ENCODE assay signal across 18 cellular contexts in the genomic region with DNA sequence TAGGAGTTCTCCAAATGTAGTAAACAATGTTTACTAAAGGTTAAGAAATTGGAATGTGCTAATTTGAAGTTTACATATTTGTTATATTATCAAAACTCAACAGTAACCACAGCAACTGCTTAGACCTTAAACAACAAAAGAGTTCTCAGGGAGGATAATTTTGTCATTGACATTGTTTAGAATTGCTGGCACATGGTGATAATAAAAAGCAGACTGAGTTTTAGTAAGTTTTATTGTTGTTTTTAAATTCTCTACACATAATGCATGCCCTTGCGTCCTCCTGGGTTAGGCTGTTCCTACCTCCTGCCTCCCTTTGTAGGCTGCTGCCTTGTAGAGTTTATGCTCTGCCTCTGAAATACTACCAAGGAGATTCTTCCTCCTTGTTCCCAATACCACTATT. TPM values are rescaled to one million over a fixed set of nuclear protein-coding genes. Genes with fewer than 3 reads are reported as not detected.
A peak's percentile ranks its signal among the peaks of the same experiment; 100 is the strongest.
DNase-seq lines count a peak whose midpoint lies in the region; TF ChIP-seq lines count a peak whose summit lies in the region.
"Had no signal": no experiment of that assay in that cellular context is flagged by ENCODE, and none has a peak within 500 bp of the region (broad histone marks: within the 10 kb centered on the region; RNA-seq: fewer than 3 reads in every experiment).

No MANE protein-coding gene starts in this region.

- no peak overlapping the region for H2AFZ ChIP-seq in GM23248

- peak overlapping the region; percentile 96 for H3K27ac ChIP-seq in GM23248
- peak overlapping the region; percentile 75 to 81 for H3K27ac ChIP-seq in tibial artery
- H3K27ac ChIP-seq: BLaER1 treated with 17β-estradiol and CSF1 and Interleukin-3, amounts not matched to agents 10 nM and 100 nM; HL-60; psoas muscle had no signal

- H3F3A ChIP-seq in GM23248 (ENCODE audit: insufficient read depth): peaks cover 94% of the 10 kb centered on the region

- H3K9ac ChIP-seq in GM23248: peak overlapping the region; percentile 58
- H3K9ac ChIP-seq: BLaER1 treated with 17β-estradiol and CSF1 and Interleukin-3, amounts not matched to agents 10 nM and 100 nM had no signal

- peak; percentile 60 for DNase-seq in GM23248
- peak; percentile 59 for DNase-seq in choroid plexus epithelial cell (ENCODE audit: low read depth)
- peak; percentile 57 for DNase-seq in iris pigment epithelial cell (ENCODE audit: low read depth)
- no peak for DNase-seq in tibial artery
- no peak for DNase-seq in NCI-H774 (lab: John Stamatoyannopoulos, UW)
- DNase-seq in superior temporal gyrus (ENCODE audit: extremely low spot score): no peak
- DNase-seq in MV-4-11 (lab: John Stamatoyannopoulos, UW): no peak
- DNase-seq: Calu3; NCI-H1436; psoas muscle; small intestine; stimulated activated naive CD4-positive, alpha-beta T cell; upper lobe of left lung had no signal

- H3K9me2 ChIP-seq in GM23248 (ENCODE audit: insufficient read depth): no peaks in the 10 kb centered on the region

- H4K20me1 ChIP-seq in GM23248 (ENCODE audit: insufficient read depth): no peaks in the 10 kb centered on the region
- H4K20me1 ChIP-seq: BLaER1 treated with 17β-estradiol and CSF1 and Interleukin-3, amounts not matched to agents 10 nM and 100 nM had no signal

- H3K27me3 ChIP-seq in GM23248 (replicated peaks; ENCODE audit: insufficient read depth): no peaks in the 10 kb centered on the region
- no peaks in the 10 kb centered on the region for H3K27me3 ChIP-seq in tibial artery
- H3K27me3 ChIP-seq: BLaER1 treated with 17β-estradiol and CSF1 and Interleukin-3, amounts not matched to agents 10 nM and 100 nM; upper lobe of left lung had no signal

- H3K79me2 ChIP-seq in GM23248 (ENCODE audit: insufficient read depth): peaks cover 64% of the 10 kb centered on the region

- in situ Hi-C loops in GM23248 (cut with MboI): no loop called here

- H3K36me3 ChIP-seq in GM23248 (ENCODE audit: low read depth): peaks cover 8% of the 10 kb centered on the region; the same call in 1 of the 2 replicates
- no peaks in the 10 kb centered on the region for H3K36me3 ChIP-seq in tibial artery
- H3K36me3 ChIP-seq: BLaER1 treated with 17β-estradiol and CSF1 and Interleukin-3, amounts not matched to agents 10 nM and 100 nM; upper lobe of left lung had no signal

- TF ChIP-seq CTCF in choroid plexus epithelial cell (conservative IDR thresholded peaks at IDR 0.05; ENCODE audit: low read depth, low read length): no peak
- TF ChIP-seq CTCF in tibial artery (IDR thresholded peaks at IDR 0.05): no peak

- H3K4me1 ChIP-seq in GM23248 (ENCODE audit: insufficient read depth): peaks cover 75% of the 10 kb centered on the region
- peaks cover 0 to 67% (median 30%) of the 10 kb centered on the region in 4 donors for H3K4me1 ChIP-seq in tibial artery
- H3K4me1 ChIP-seq: BLaER1 treated with 17β-estradiol and CSF1 and Interleukin-3, amounts not matched to agents 10 nM and 100 nM had no signal

- WGBS in GM23248 (ENCODE audit: low coverage in 1 of 2, low lambda C conversion rate in 2 of 2, missing lambda C conversion rate in 2 of 2), 2 experiments: 48 to 82% methylated on average over 1 of the region's 1 CpG

- H3K9me3 ChIP-seq in GM23248 (ENCODE audit: low read depth): no peaks in the 10 kb centered on the region
- no peaks in the 10 kb centered on the region for H3K9me3 ChIP-seq in tibial artery
- H3K9me3 ChIP-seq: psoas muscle, upper lobe of left lung had no signal

- H3K4me3 ChIP-seq in GM23248 (no peak overlapping the region), choroid plexus epithelial cell (ENCODE audit: low read depth, low read length) (no peak overlapping the region), tibial artery (no peak overlapping the region)
- H3K4me3 ChIP-seq: BLaER1 treated with 17β-estradiol and CSF1 and Interleukin-3, amounts not matched to agents 10 nM and 100 nM; coronary artery; psoas muscle; upper lobe of left lung had no signal

- intact Hi-C loops in tibial artery (cut with DNase I; ENCODE audit: low total_unique reads): no loop called here

- H3K4me2 ChIP-seq in GM23248 (ENCODE audit: unreplicated experiment): peak overlapping the region; percentile 54
- H3K4me2 ChIP-seq: BLaER1 treated with 17β-estradiol and CSF1 and Interleukin-3, amounts not matched to agents 10 nM and 100 nM had no signal

RNA-seq across cellular contexts. Expression of a gene that starts 28.7 kb away (rescaled TPM):
- 429 and 440 TPM in 2 replicates for total RNA-seq in GM23248 (2014; rRNA removed; shearing (Covaris generic))
- polyA plus RNA-seq in GM23248 (2016; fragmentation: Nextera tagmentation; extraction: Ambion mirVana): 331 and 339 TPM in 2 replicates
- total RNA-seq: activated CD8-positive, alpha-beta memory T cell treated with anti-CD3 and anti-CD28 coated beads for 36 hours; activated naive CD4-positive, alpha-beta T cell treated with anti-CD3 and anti-CD28 coated beads, Interleukin-2, amount 50 U/mL, for 72 hours had no signal

Comparison
In these comparisons a context has a peak if more than half of its experiments do, and no peak if none do; other contexts are left out.
1. DNase-seq: peak in GM23248 (single experiment), choroid plexus epithelial cell (single experiment) and iris pigment epithelial cell (single experiment); none in tibial artery (0 of 2), NCI-H774 (single experiment), superior temporal gyrus (single experiment) and MV-4-11 (single experiment).